Comparison of ENCODE assay signal across 28 cellular contexts in genomic region chr1:158901623-158902022, GRCh38. TPM values are rescaled to one million over a fixed set of nuclear protein-coding genes. Genes with fewer than 3 reads are reported as not detected.
A peak's percentile ranks its signal among the peaks of the same experiment; 100 is the strongest.
DNase-seq lines count a peak whose midpoint lies in the region; ATAC-seq and TF ChIP-seq lines count a peak whose summit lies in the region.
"Had no signal": no experiment of that assay in that cellular context is flagged by ENCODE, and none has a peak within 500 bp of the region (broad histone marks: within the 10 kb centered on the region; RNA-seq: fewer than 3 reads in every experiment).

No MANE protein-coding gene starts in this region.

- H3K36me3 Mint-ChIP-seq in activated CD4-positive, alpha-beta T cell treated with anti-CD3 and anti-CD28 coated beads for 36 hours (ENCODE audit: low read depth): no peaks in the 10 kb centered on the region
- H3K36me3 Mint-ChIP-seq in activated T-helper 17 cell treated with anti-CD3 and anti-CD28 coated beads, Interleukin-2, amount 50 U/mL, for 72 hours (ENCODE audit: low read depth): no peaks in the 10 kb centered on the region
- no peaks in the 10 kb centered on the region for H3K36me3 Mint-ChIP-seq in stimulated activated effector memory CD8-positive, alpha-beta T cell treated with anti-CD3 and anti-CD28 coated beads, Interleukin-12 subunit alpha, Interleukin-12 subunit beta, amount 100 ng/mL, for 72 hours
- H3K36me3 Mint-ChIP-seq: CD14-positive monocyte; CD4-positive, CD25-positive, alpha-beta regulatory T cell had no signal

- no peaks in the 10 kb centered on the region for H3K9me3 Mint-ChIP-seq in activated CD4-positive, alpha-beta T cell treated with anti-CD3 and anti-CD28 coated beads for 36 hours (ENCODE audit: low read depth)
- H3K9me3 Mint-ChIP-seq in activated T-helper 17 cell treated with anti-CD3 and anti-CD28 coated beads, Interleukin-2, amount 50 U/mL, for 72 hours: no peaks in the 10 kb centered on the region
- H3K9me3 Mint-ChIP-seq in stimulated activated effector memory CD8-positive, alpha-beta T cell treated with anti-CD3 and anti-CD28 coated beads, Interleukin-12 subunit alpha, Interleukin-12 subunit beta, amount 100 ng/mL, for 72 hours: peaks cover 3% of the 10 kb centered on the region

- peaks cover 2% of the 10 kb centered on the region for H3K4me1 Mint-ChIP-seq in activated CD4-positive, alpha-beta T cell treated with anti-CD3 and anti-CD28 coated beads for 36 hours
- peaks cover 11% of the 10 kb centered on the region for H3K4me1 Mint-ChIP-seq in activated T-helper 17 cell treated with anti-CD3 and anti-CD28 coated beads, Interleukin-2, amount 50 U/mL, for 72 hours
- H3K4me1 Mint-ChIP-seq in stimulated activated effector memory CD8-positive, alpha-beta T cell treated with anti-CD3 and anti-CD28 coated beads, Interleukin-12 subunit alpha, Interleukin-12 subunit beta, amount 100 ng/mL, for 72 hours: peaks cover 12% of the 10 kb centered on the region
- H3K4me1 Mint-ChIP-seq: CD14-positive monocyte had no signal

- TF ChIP-seq CTCF in thyroid gland (IDR thresholded peaks at IDR 0.05) (no peak), breast epithelium (IDR thresholded peaks at IDR 0.05) (no peak)

- peak; percentile 66 for ATAC-seq in activated CD4-positive, alpha-beta T cell treated with anti-CD3 and anti-CD28 coated beads for 36 hours
- peak; percentile 95 for ATAC-seq in activated T-helper 17 cell treated with anti-CD3 and anti-CD28 coated beads, Interleukin-2, amount 50 U/mL, for 72 hours (replicated peaks)
- peak; percentile 99 for ATAC-seq in stimulated activated effector memory CD8-positive, alpha-beta T cell treated with anti-CD3 and anti-CD28 coated beads, Interleukin-12 subunit alpha, Interleukin-12 subunit beta, amount 100 ng/mL, for 72 hours
- ATAC-seq: GM12878 had no signal

- H3K9me3 ChIP-seq in thyroid gland (no peaks in the 10 kb centered on the region), breast epithelium (no peaks in the 10 kb centered on the region)
- H3K9me3 ChIP-seq: BE2C, BLaER1 had no signal

- H3K4me1 ChIP-seq in thyroid gland (no peaks in the 10 kb centered on the region), breast epithelium (no peaks in the 10 kb centered on the region)
- H3K4me1 ChIP-seq: BE2C, BLaER1 had no signal

- POLR2A ChIA-PET in activated CD4-positive, alpha-beta T cell treated with anti-CD3 and anti-CD28 coated beads for 36 hours (lab: Charles Lee): no interaction called here

- no peaks in the 10 kb centered on the region for H3K36me3 ChIP-seq in thyroid gland
- no peaks in the 10 kb centered on the region for H3K36me3 ChIP-seq in breast epithelium
- H3K36me3 ChIP-seq: BE2C, BLaER1 had no signal

- H3K27me3 Mint-ChIP-seq in activated CD4-positive, alpha-beta T cell treated with anti-CD3 and anti-CD28 coated beads for 36 hours: peaks cover 6% of the 10 kb centered on the region
- peaks cover 10% of the 10 kb centered on the region for H3K27me3 Mint-ChIP-seq in activated T-helper 17 cell treated with anti-CD3 and anti-CD28 coated beads, Interleukin-2, amount 50 U/mL, for 72 hours
- H3K27me3 Mint-ChIP-seq: CD8-positive, alpha-beta memory T cell had no signal

- TF ChIP-seq POLR2A in thyroid gland (IDR thresholded peaks at IDR 0.05): no peak
- no peak for TF ChIP-seq POLR2A in breast epithelium (IDR thresholded peaks at IDR 0.05)

- DNase-seq in activated CD4-positive, alpha-beta T cell treated with anti-CD3 and anti-CD28 coated beads for 36 hours: no peak
- DNase-seq in activated CD4-positive, alpha-beta T cell treated with anti-CD3 and anti-CD28 coated beads for 48 hours: no peak
- DNase-seq in RKO (ENCODE audit: low spot score) (peak; percentile 8), thyroid gland (no peak), breast epithelium (ENCODE audit: low spot score in 2 of 2) (no peak)
- DNase-seq in stimulated activated effector memory CD8-positive, alpha-beta T cell treated with anti-CD3 and anti-CD28 coated beads, Interleukin-12 subunit alpha, Interleukin-12 subunit beta, amount 100 ng/mL, for 72 hours (ENCODE audit: low spot score in 2 of 2): no peak
- DNase-seq: 8988T; ACHN; BE2C; C1 segment of cervical spinal cord; CD4-positive, alpha-beta memory T cell; CD4-positive, CD25-positive, alpha-beta regulatory T cell; CD8-positive, alpha-beta memory T cell; COR-L47; DMS 273 treated with DMSO at 0.1 percent for 48 hours; DMS153; DMS53; DMS79; DND-41; EL; GDM1 had no signal

- H3K27me3 ChIP-seq in thyroid gland: no peaks in the 10 kb centered on the region
- no peaks in the 10 kb centered on the region for H3K27me3 ChIP-seq in breast epithelium
- H3K27me3 ChIP-seq: BE2C, BLaER1 had no signal

- WGBS in thyroid gland, 2 donors: 86 to 90% methylated on average over 3 of the region's 3 CpGs

- no peak overlapping the region for H3K27ac ChIP-seq in thyroid gland
- no peak overlapping the region for H3K27ac ChIP-seq in breast epithelium
- H3K27ac ChIP-seq: BLaER1 had no signal

- H3K27ac Mint-ChIP-seq in activated CD4-positive, alpha-beta T cell treated with anti-CD3 and anti-CD28 coated beads for 36 hours: no peak overlapping the region
- no peak overlapping the region for H3K27ac Mint-ChIP-seq in activated T-helper 17 cell treated with anti-CD3 and anti-CD28 coated beads, Interleukin-2, amount 50 U/mL, for 72 hours
- no peak overlapping the region for H3K27ac Mint-ChIP-seq in stimulated activated effector memory CD8-positive, alpha-beta T cell treated with anti-CD3 and anti-CD28 coated beads, Interleukin-12 subunit alpha, Interleukin-12 subunit beta, amount 100 ng/mL, for 72 hours
- H3K27ac Mint-ChIP-seq: CD14-positive monocyte; CD4-positive, alpha-beta memory T cell; CD4-positive, CD25-positive, alpha-beta regulatory T cell had no signal

- intact Hi-C loops in activated CD4-positive, alpha-beta T cell treated with anti-CD3 and anti-CD28 coated beads for 36 hours (cut with DNase I, micrococcal nuclease): no loop called here
- intact Hi-C loops in thyroid gland (cut with DNase I): no loop called here
- intact Hi-C loops in breast epithelium (cut with DNase I; ENCODE audit: low total_unique reads): no loop called here

- CTCF ChIA-PET in activated CD4-positive, alpha-beta T cell treated with anti-CD3 and anti-CD28 coated beads for 36 hours (lab: Charles Lee): no interaction called here

- no peak overlapping the region for H3K4me3 Mint-ChIP-seq in activated CD4-positive, alpha-beta T cell treated with anti-CD3 and anti-CD28 coated beads for 36 hours
- H3K4me3 Mint-ChIP-seq in activated T-helper 17 cell treated with anti-CD3 and anti-CD28 coated beads, Interleukin-2, amount 50 U/mL, for 72 hours: no peak overlapping the region
- peak overlapping the region; percentile 5 for H3K4me3 Mint-ChIP-seq in stimulated activated effector memory CD8-positive, alpha-beta T cell treated with anti-CD3 and anti-CD28 coated beads, Interleukin-12 subunit alpha, Interleukin-12 subunit beta, amount 100 ng/mL, for 72 hours
- H3K4me3 Mint-ChIP-seq: CD14-positive monocyte; CD4-positive, alpha-beta memory T cell; CD4-positive, CD25-positive, alpha-beta regulatory T cell; CD8-positive, alpha-beta memory T cell had no signal

- H3K4me3 ChIP-seq in thyroid gland (replicated peaks in 1 of 3): no peak overlapping the region
- H3K4me3 ChIP-seq in breast epithelium: no peak overlapping the region
- H3K4me3 ChIP-seq: BLaER1, GM12878 had no signal

RNA-seq across cellular contexts. Expression of gene PYHIN1, which starts 29.7 kb away (rescaled TPM):
- 1 to 10 TPM; 5.6 to 6.8 TPM for total RNA-seq in activated CD4-positive, alpha-beta T cell treated with anti-CD3 and anti-CD28 coated beads for 36 hours
- total RNA-seq in activated T-helper 17 cell treated with anti-CD3 and anti-CD28 coated beads, Interleukin-2, amount 50 U/mL, for 72 hours: 10 to 100 TPM; 19.6 to 27.8 TPM
- 1 to 10 TPM in 3 of 4 donors, under 1 TPM in 1; 0.78 to 2.6 (median 1.8) TPM for total RNA-seq in thyroid gland
- total RNA-seq in breast epithelium: 1 to 10 TPM; 2.5 to 2.9 (median 2.6) TPM
- total RNA-seq: A673, Daoy, G401 had no signal
